2 cellular contexts compared by ENCODE assay signal in genomic region chr20:62816031-62816878, GRCh38.
A peak's percentile ranks its signal among the peaks of the same experiment; 100 is the strongest.
TF ChIP-seq lines count a peak whose summit lies in the region.

No MANE protein-coding gene starts in this region.

TF ChIP-seq in Ishikawa, 13 proteins besides CTCF, POLR2A, EP300 and RAD21:
- TF ChIP-seq EGR1 (IDR thresholded peaks at IDR 0.05), result 0 out of 2 replicates have a peak, but pooled peaks have one; percentile 11
- 0 out of 2 replicates have a peak, but pooled peaks have one; percentile 8 for TF ChIP-seq REST (IDR thresholded peaks at IDR 0.05; ENCODE audit: low read depth)
- TF ChIP-seq FOXM1 (IDR thresholded peaks at IDR 0.05; ENCODE audit: borderline replicate concordance, low read depth), result no peak

TF ChIP-seq in H1, 55 proteins besides CTCF, POLR2A, EP300 and RAD21:
- TF ChIP-seq MAX (IDR thresholded peaks at IDR 0.05) (peak; percentile 46), SP4 (IDR thresholded peaks at IDR 0.05; ENCODE audit: low read length) (no peak), SIRT6 (IDR thresholded peaks at IDR 0.05; ENCODE audit: low read length) (no peak), NANOG (IDR thresholded peaks at IDR 0.05; ENCODE audit: insufficient read depth, low read depth, low read length, poor library complexity, severe bottlenecking) (no peak), RBBP5 (IDR thresholded peaks at IDR 0.05; ENCODE audit: borderline replicate concordance, low read depth, low read length) (0 out of 2 replicates have a peak, but pooled peaks have one; percentile 43), SRF (IDR thresholded peaks at IDR 0.05; ENCODE audit: low read depth, low read length) (no peak), HDAC2 (IDR thresholded peaks at IDR 0.05; ENCODE audit: borderline replicate concordance in 1 of 2, low read depth in 2 of 2, low read length in 2 of 2) (0 out of 4 replicates have a peak, but pooled peaks have one; percentile 9 to 32), HDAC6 (IDR thresholded peaks at IDR 0.05; ENCODE audit: low read depth, low read length) (no peak), SIX5 (IDR thresholded peaks at IDR 0.05; ENCODE audit: low read depth, low read length) (no peak), CTBP2 (IDR thresholded peaks at IDR 0.05; ENCODE audit: borderline replicate concordance, insufficient read depth, insufficient read length, low read length) (peak; percentile 76), EGR1 (IDR thresholded peaks at IDR 0.05; ENCODE audit: borderline replicate concordance, low read depth, low read length) (peak; percentile 51; the same call in 1 of the 2 replicates), FOSL1 (IDR thresholded peaks at IDR 0.05; ENCODE audit: insufficient read depth, low read depth, low read length) (no peak), ASH2L (IDR thresholded peaks at IDR 0.05; ENCODE audit: low read length) (no peak), RXRA (IDR thresholded peaks at IDR 0.05; ENCODE audit: insufficient read depth, low read depth, low read length) (peak; percentile 52; the same call in 1 of the 2 replicates), ATF2 (IDR thresholded peaks at IDR 0.05; ENCODE audit: low read length) (no peak), YY1 (IDR thresholded peaks at IDR 0.05; ENCODE audit: low read depth, low read length) (0 out of 2 replicates have a peak, but pooled peaks have one; percentile 61), SP1 (IDR thresholded peaks at IDR 0.05; ENCODE audit: low read depth, low read length) (peak; percentile 83), SAP30 (IDR thresholded peaks at IDR 0.05; ENCODE audit: insufficient read depth, insufficient replicate concordance, low read length) (no peak), ZNF274 (IDR thresholded peaks at IDR 0.05; ENCODE audit: borderline replicate concordance, extremely low read depth, low read length) (no peak), CBX5 (IDR thresholded peaks at IDR 0.05; ENCODE audit: low read depth, low read length) (no peak), NRF1 (IDR thresholded peaks at IDR 0.05; ENCODE audit: low read depth, low read length) (no peak), CBX8 (IDR thresholded peaks at IDR 0.05; ENCODE audit: borderline replicate concordance, low read depth, low read length) (no peak), BACH1 (IDR thresholded peaks at IDR 0.05; ENCODE audit: low read length) (no peak), POLR2AphosphoS5 (IDR thresholded peaks at IDR 0.05; ENCODE audit: low read depth, low read length) (peak; percentile 66; the same call in 1 of the 2 replicates), JUND (IDR thresholded peaks at IDR 0.05; ENCODE audit: low read length) (no peak), TBP (IDR thresholded peaks at IDR 0.05; ENCODE audit: low read depth, low read length) (peak; percentile 38; the same call in 1 of the 2 replicates), KDM5A (IDR thresholded peaks at IDR 0.05; ENCODE audit: low read length) (no peak), RNF2 (IDR thresholded peaks at IDR 0.05; ENCODE audit: borderline replicate concordance, low read depth, low read length, missing control alignments, poor library complexity, severe bottlenecking) (no peak), JUN (IDR thresholded peaks at IDR 0.05; ENCODE audit: low read depth, low read length) (no peak), MAFK (IDR thresholded peaks at IDR 0.05; ENCODE audit: low read depth, low read length) (no peak), CHD7 (IDR thresholded peaks at IDR 0.05; ENCODE audit: insufficient replicate concordance, low read length) (no peak), PHF8 (conservative IDR thresholded peaks at IDR 0.05; ENCODE audit: low read depth, low read length) (no peak; the same call in none of the 2 replicates), KDM4A (IDR thresholded peaks at IDR 0.05; ENCODE audit: low read depth, low read length, severe bottlenecking) (peak; percentile 48), USF2 (IDR thresholded peaks at IDR 0.05; ENCODE audit: low read length) (no peak), GABPA (IDR thresholded peaks at IDR 0.05; ENCODE audit: borderline replicate concordance, insufficient read depth, low read length) (no peak; the same call in 1 of the 2 replicates), SP2 (IDR thresholded peaks at IDR 0.05; ENCODE audit: low read length) (no peak), GTF2F1 (IDR thresholded peaks at IDR 0.05; ENCODE audit: borderline replicate concordance, low read depth, low read length) (no peak), CHD2 (IDR thresholded peaks at IDR 0.05; ENCODE audit: low read length) (no peak), KDM1A (IDR thresholded peaks at IDR 0.05; ENCODE audit: borderline replicate concordance, low read length) (no peak), CHD1 (IDR thresholded peaks at IDR 0.05; ENCODE audit: low read depth, low read length) (no peak), TAF1 (IDR thresholded peaks at IDR 0.05; ENCODE audit: low read depth, low read length) (peak; percentile 31; the same call in 1 of the 2 replicates), EZH2 (IDR thresholded peaks at IDR 0.05; ENCODE audit: low read depth, low read length, severe bottlenecking) (peak; percentile 43), SUZ12 (IDR thresholded peaks at IDR 0.05; ENCODE audit: low read length) (no peak; the same call in 1 of the 2 replicates), CREB1 (IDR thresholded peaks at IDR 0.05) (no peak), SIN3A (conservative IDR thresholded peaks at IDR 0.05 in 1 of 2, IDR thresholded peaks at IDR 0.05 in 1 of 2; ENCODE audit: low read depth in 1 of 2, low read length in 2 of 2) (peak in 1 of 2 experiments; percentile 66; a peak in 2 of 4 replicates), POU5F1 (IDR thresholded peaks at IDR 0.05; ENCODE audit: low read depth, low read length) (no peak), BCL11A (IDR thresholded peaks at IDR 0.05; ENCODE audit: low read depth in 2 of 2, low read length in 2 of 2) (no peak), TCF12 (IDR thresholded peaks at IDR 0.05; ENCODE audit: low read depth, low read length) (peak; percentile 85; the same call in 1 of the 2 replicates), TEAD4 (IDR thresholded peaks at IDR 0.05; ENCODE audit: low read depth, low read length) (peak; percentile 99), RFX5 (IDR thresholded peaks at IDR 0.05; ENCODE audit: borderline replicate concordance, low read depth, low read length) (no peak), E2F6 (IDR thresholded peaks at IDR 0.05) (no peak), BRCA1 (IDR thresholded peaks at IDR 0.05; ENCODE audit: low read depth, low read length) (no peak), TAF7 (optimal IDR thresholded peaks at IDR 0.05; ENCODE audit: borderline replicate concordance, low read depth, low read length) (no peak), CEBPB (IDR thresholded peaks at IDR 0.05; ENCODE audit: low read depth, low read length) (peak; percentile 80), ATF3 (IDR thresholded peaks at IDR 0.05; ENCODE audit: insufficient read depth, low read depth, low read length) (no peak)
